ENCODE assay signal across 22 cellular contexts in the genomic region with DNA sequence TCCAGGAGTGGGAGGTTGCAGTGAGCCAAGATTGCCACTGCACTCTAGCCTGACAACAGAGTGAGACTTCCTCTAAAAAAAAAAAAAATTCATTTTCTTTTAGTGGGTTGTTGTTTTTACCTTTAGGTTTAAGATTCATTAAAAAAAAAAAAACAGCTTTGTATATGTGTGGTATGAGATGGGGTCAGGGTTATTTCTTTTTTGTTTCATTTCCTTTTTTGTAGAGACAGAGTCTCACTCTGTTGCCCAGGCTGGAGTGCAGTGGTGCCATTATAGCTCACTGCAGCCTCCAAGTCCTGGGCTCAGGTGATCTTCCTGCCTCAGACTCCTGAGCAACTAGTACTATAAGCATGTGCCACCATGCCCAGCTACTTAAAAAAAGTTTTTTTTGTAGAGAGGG. TPM values are rescaled to one million over a fixed set of nuclear protein-coding genes. Genes with fewer than 3 reads are reported as not detected.
DNase-seq lines count a peak whose midpoint lies in the region; ATAC-seq and TF ChIP-seq lines count a peak whose summit lies in the region.
"Had no signal": no experiment of that assay in that cellular context is flagged by ENCODE, and none has a peak within 500 bp of the region (broad histone marks: within the 10 kb centered on the region; RNA-seq: fewer than 3 reads in every experiment).

No MANE protein-coding gene starts in this region.

- H3K4me3 Mint-ChIP-seq in stimulated activated naive B cell treated with anti-CD40 and anti-IgM and Interleukin-4, amounts not matched to agents 10 μg/mL and 1 μg/mL and 100 μg/mL, for 72 hours = no peak overlapping the region
- H3K4me3 Mint-ChIP-seq: stimulated activated naive CD8-positive, alpha-beta T cell treated with anti-CD3 and anti-CD28 coated beads, Interleukin-15, Interleukin-2, amounts not matched to agents 100 ng/mL and 50 ng/mL, for 24 hours; T-helper 17 cell; type B pancreatic cell had no signal

- no peaks in the 10 kb centered on the region for H3K27me3 ChIP-seq in lower lobe of right lung (ENCODE audit: low read depth)
- H3K27me3 ChIP-seq: esophagus muscularis mucosa, SJCRH30 had no signal

- H3K36me3 ChIP-seq in lower lobe of right lung = no peaks in the 10 kb centered on the region
- H3K36me3 ChIP-seq: SJCRH30 had no signal

- H3K36me3 Mint-ChIP-seq in stimulated activated naive B cell treated with anti-CD40 and anti-IgM and Interleukin-4, amounts not matched to agents 10 μg/mL and 1 μg/mL and 100 μg/mL, for 72 hours = peaks cover 3 to 7% of the 10 kb centered on the region in 2 donors

- no peak overlapping the region for H3K4me3 ChIP-seq in lower lobe of right lung
- H3K4me3 ChIP-seq: esophagus muscularis mucosa, psoas muscle, SJCRH30 had no signal

- no peak overlapping the region for H3K27ac Mint-ChIP-seq in stimulated activated naive B cell treated with anti-CD40 and anti-IgM and Interleukin-4, amounts not matched to agents 10 μg/mL and 1 μg/mL and 100 μg/mL, for 72 hours
- H3K27ac Mint-ChIP-seq: stimulated activated naive CD8-positive, alpha-beta T cell treated with anti-CD3 and anti-CD28 coated beads, Interleukin-15, Interleukin-2, amounts not matched to agents 100 ng/mL and 50 ng/mL, for 24 hours; T-helper 17 cell; type B pancreatic cell had no signal

- no peaks in the 10 kb centered on the region for H3K27me3 Mint-ChIP-seq in stimulated activated naive B cell treated with anti-CD40 and anti-IgM and Interleukin-4, amounts not matched to agents 10 μg/mL and 1 μg/mL and 100 μg/mL, for 72 hours
- H3K27me3 Mint-ChIP-seq: stimulated activated naive CD8-positive, alpha-beta T cell treated with anti-CD3 and anti-CD28 coated beads, Interleukin-15, Interleukin-2, amounts not matched to agents 100 ng/mL and 50 ng/mL, for 24 hours; T-helper 17 cell; type B pancreatic cell had no signal

- peaks cover under 1% of the 10 kb centered on the region for H3K4me1 ChIP-seq in lower lobe of right lung
- H3K4me1 ChIP-seq: psoas muscle, SJCRH30 had no signal

- ATAC-seq in GM18867 (IDR thresholded peaks at IDR 0.05; ENCODE audit: unreplicated experiment) (peak; percentile 66), GM21619 (IDR thresholded peaks at IDR 0.05; ENCODE audit: unreplicated experiment) (peak; percentile 53), HG03139 (IDR thresholded peaks at IDR 0.05; ENCODE audit: unreplicated experiment) (peak; percentile 53), lower lobe of right lung (no peak), GM21528 (IDR thresholded peaks at IDR 0.05; ENCODE audit: low FRiP score, unreplicated experiment) (no peak)
- peak; percentile 84 to 86 for ATAC-seq in stimulated activated naive B cell treated with anti-CD40 and anti-IgM and Interleukin-4, amounts not matched to agents 10 μg/mL and 1 μg/mL and 100 μg/mL, for 72 hours (replicated peaks)
- ATAC-seq: HepG2, left colon, PC-3, psoas muscle, T-helper 17 cell had no signal

- intact Hi-C loops in lower lobe of right lung (cut with DNase I) = no loop called here

- H3K9me3 ChIP-seq in lower lobe of right lung = no peaks in the 10 kb centered on the region
- H3K9me3 ChIP-seq: esophagus muscularis mucosa, psoas muscle, SJCRH30 had no signal

- TF ChIP-seq CTCF in lower lobe of right lung (IDR thresholded peaks at IDR 0.05) = no peak

- peaks cover 0 to 3% of the 10 kb centered on the region in 2 donors for H3K9me3 Mint-ChIP-seq in stimulated activated naive B cell treated with anti-CD40 and anti-IgM and Interleukin-4, amounts not matched to agents 10 μg/mL and 1 μg/mL and 100 μg/mL, for 72 hours
- H3K9me3 Mint-ChIP-seq: stimulated activated naive CD8-positive, alpha-beta T cell treated with anti-CD3 and anti-CD28 coated beads, Interleukin-15, Interleukin-2, amounts not matched to agents 100 ng/mL and 50 ng/mL, for 24 hours; type B pancreatic cell had no signal

- peaks cover 0 to 6% of the 10 kb centered on the region in 2 donors for H3K4me1 Mint-ChIP-seq in stimulated activated naive B cell treated with anti-CD40 and anti-IgM and Interleukin-4, amounts not matched to agents 10 μg/mL and 1 μg/mL and 100 μg/mL, for 72 hours

- H3K27ac ChIP-seq in lower lobe of right lung = no peak overlapping the region
- H3K27ac ChIP-seq: esophagus muscularis mucosa, psoas muscle, SJCRH30, VCaP had no signal

- no peak for DNase-seq in stimulated activated naive B cell treated with anti-CD40 and anti-IgM and Interleukin-4, amounts not matched to agents 10 μg/mL and 1 μg/mL and 100 μg/mL, for 72 hours
- no peak for DNase-seq in lower lobe of right lung
- DNase-seq in activated T-cell treated with anti-CD3 and anti-CD28 coated beads, Interleukin-2, amount 50 U/mL, for 1 hour = no peak
- DNase-seq: activated CD8-positive, alpha-beta memory T cell treated with anti-CD3 and anti-CD28 coated beads, Interleukin-2, amount 50 U/mL, for 48 hours; activated gamma-delta T cell treated with Interleukin-2 at 50 U/mL for 16 hours; caudate nucleus; left colon; NCI-H748 treated with DMSO at 0.1 percent for 48 hours; PC-3; psoas muscle; SJCRH30; stimulated activated CD4-positive, alpha-beta T cell treated with anti-CD3 and anti-CD28 coated beads, Interleukin-2, amount 100 ng/mL, for 24 hours; T-helper 17 cell had no signal

RNA-seq across cellular contexts. Expression of gene BCAS3, which starts 47.0 kb away (rescaled TPM):
- 29.6 TPM for total RNA-seq in lower lobe of right lung

Comparison
In these comparisons a context has a peak if more than half of its experiments do, and no peak if none do; other contexts are left out.
1. ATAC-seq: peak in GM18867 (single experiment), GM21619 (single experiment), HG03139 (single experiment) and stimulated activated naive B cell treated with anti-CD40 and anti-IgM and Interleukin-4, amounts not matched to agents 10 μg/mL and 1 μg/mL and 100 μg/mL, for 72 hours (2 of 2); none in lower lobe of right lung (0 of 2) and GM21528 (single experiment).